In the genomic region with DNA sequence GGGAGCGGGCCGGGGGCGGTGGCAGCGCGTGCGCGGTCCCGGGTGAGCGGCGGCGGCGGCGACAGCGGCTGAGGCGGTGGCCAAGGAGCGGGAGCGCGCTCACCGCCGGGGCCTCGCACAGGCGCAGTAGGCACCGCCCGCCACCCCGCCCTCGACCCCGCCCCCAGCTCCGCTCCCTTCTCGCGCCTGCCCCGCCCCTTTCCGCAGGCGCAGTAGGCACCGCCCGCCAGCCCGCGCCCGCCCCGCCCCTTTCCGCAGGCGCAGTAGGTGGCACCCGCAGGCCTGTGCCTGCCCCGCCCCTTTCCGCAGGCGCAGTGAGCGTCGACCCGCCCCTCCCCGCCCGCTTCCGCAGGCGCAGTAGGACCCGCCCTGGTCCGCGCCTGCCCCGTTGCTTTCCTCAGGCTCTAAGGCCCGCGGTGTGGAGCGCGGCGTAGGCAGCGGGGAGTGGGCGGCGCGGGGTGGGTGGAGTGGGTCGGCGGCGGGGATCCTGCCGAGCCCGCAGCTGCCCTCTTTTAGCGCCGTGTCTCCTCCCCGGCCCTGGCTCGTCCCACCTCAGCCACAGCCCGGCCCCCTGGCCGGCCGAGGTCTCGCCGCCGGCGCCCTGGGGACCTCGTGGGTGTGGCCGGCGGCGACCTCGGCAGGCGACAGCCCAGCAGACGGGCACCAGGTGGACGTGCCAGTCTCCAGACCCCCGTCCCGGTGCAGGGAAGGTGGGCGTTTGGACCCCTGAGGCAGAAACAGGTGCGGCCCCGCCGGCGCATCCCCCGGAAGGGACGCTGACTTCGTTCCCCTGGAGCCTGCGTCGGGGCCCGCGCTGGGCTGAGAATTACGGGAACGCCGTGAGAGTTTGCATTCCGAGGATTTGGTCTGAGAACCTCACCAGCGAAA, we compare ENCODE assay signal across 8 cellular contexts. TPM values are rescaled to one million over a fixed set of nuclear protein-coding genes. Genes with fewer than 3 reads are reported as not detected.
DNase-seq lines count a peak whose midpoint lies in the region; ATAC-seq and TF ChIP-seq lines count a peak whose summit lies in the region.

Gene CAMSAP1, minus strand, starts transcription at position 101 of the 888 bp plus-strand sequence. CDS start 387 bp downstream, outside the sequence.

- H3K36me3 ChIP-seq in OCI-LY7 (ENCODE audit: insufficient read depth, low read length), result peaks cover 33% of the 10 kb centered on the region

- CTCF ChIA-PET in OCI-LY7 (lab: Charles Lee; ENCODE audit: unreplicated experiment), result interaction anchor here (0.6 to 0.7 kb wide), 4 partner anchors 48 to 511 kb away, joined by 4 to 12 read pairs (median 5); no protein-coding TSS in a partner anchor

- peak within 1 kb of the TSS; percentile 84 to 98 (median 92) for H3K4me3 Mint-ChIP-seq in IgD-negative memory B cell

- H3K9me3 ChIP-seq in OCI-LY7 (ENCODE audit: low read length) (no peaks in the 10 kb centered on the region), mononuclear cell (ENCODE audit: low read depth, low read length) (no peaks in the 10 kb centered on the region)

- H3K36me3 Mint-ChIP-seq in IgD-negative memory B cell, result peaks cover 15% of the 10 kb centered on the region

- peak; percentile 96 for DNase-seq in DMS 273 (lab: John Stamatoyannopoulos, UW; ENCODE audit: unreplicated experiment)
- peak; percentile 94 for DNase-seq in OCI-LY7 (ENCODE audit: low spot score)
- DNase-seq in activated T-cell treated with anti-CD3 and anti-CD28 coated beads for 24 hours (ENCODE audit: low read depth), result peak; percentile 94
- DNase-seq in epithelial cell of esophagus (ENCODE audit: low read depth), result peak; percentile 95
- peak; percentile 92 to 96 for DNase-seq in stimulated activated CD8-positive, alpha-beta memory T cell treated with anti-CD3 and anti-CD28 coated beads, Interleukin-2, amount 100 ng/mL, for 48 hours (ENCODE audit: low read depth in 2 of 2)

- peak within 1 kb of the TSS in 2 of 3 donors; percentile 58 to 78 for H3K27ac Mint-ChIP-seq in IgD-negative memory B cell

- no peaks in the 10 kb centered on the region for H3K9me2 ChIP-seq in OCI-LY7 (ENCODE audit: insufficient read depth, low read length)

- H4K20me1 ChIP-seq in OCI-LY7 (ENCODE audit: insufficient read depth, low read length), result peaks cover 16% of the 10 kb centered on the region; the same call in 1 of the 2 replicates

- H3K27ac ChIP-seq in OCI-LY7 (ENCODE audit: low read depth, low read length, poor library complexity, severe bottlenecking), result peak within 1 kb of the TSS; percentile 26

- no TSS peak for BruUV-seq in OCI-LY7 (replicated peaks; lab: Mats Ljungman, UMichigan)

- H3K4me1 Mint-ChIP-seq in IgD-negative memory B cell, result peaks cover 36 to 46% (median 38%) of the 10 kb centered on the region in 3 donors

- peaks cover 45% of the 10 kb centered on the region for H3K4me1 ChIP-seq in OCI-LY7 (ENCODE audit: insufficient read depth, low read length, poor library complexity, severe bottlenecking)
- peaks cover 43% of the 10 kb centered on the region for H3K4me1 ChIP-seq in mononuclear cell (ENCODE audit: insufficient read depth, low read length)

- H3K79me2 ChIP-seq in OCI-LY7 (ENCODE audit: insufficient read depth, low read depth, low read length), result peaks cover 53% of the 10 kb centered on the region

- no peaks in the 10 kb centered on the region for H3K27me3 ChIP-seq in mononuclear cell (ENCODE audit: insufficient read depth, low read length)

- peak within 1 kb of the TSS; percentile 81 for H3K4me3 ChIP-seq in OCI-LY7 (ENCODE audit: low read depth, low read length, poor library complexity, severe bottlenecking)
- H3K4me3 ChIP-seq in epithelial cell of esophagus (ENCODE audit: low read length), result peak within 1 kb of the TSS; percentile 81
- peak within 1 kb of the TSS; percentile 66 for H3K4me3 ChIP-seq in mononuclear cell (ENCODE audit: low read length)

- intact Hi-C loops in OCI-LY7 (cut with micrococcal nuclease; ENCODE audit: unreplicated experiment), result loop anchor here (5.0 kb wide), 1 partner anchor 45 kb away; no protein-coding TSS in a partner anchor

- peaks cover 0 to 3% (median 0%) of the 10 kb centered on the region in 3 donors for H3K9me3 Mint-ChIP-seq in IgD-negative memory B cell

- TF ChIP-seq CTCF in OCI-LY7 (conservative IDR thresholded peaks at IDR 0.05; ENCODE audit: low read length) (no peak), epithelial cell of esophagus (IDR thresholded peaks at IDR 0.05; ENCODE audit: insufficient read depth, low read depth, low read length, missing control alignments) (no peak)

- H3K4me2 ChIP-seq in OCI-LY7 (ENCODE audit: low read length), result peak within 1 kb of the TSS; percentile 85

- H3K27me3 Mint-ChIP-seq in IgD-negative memory B cell, result no peaks in the 10 kb centered on the region

- POLR2A ChIA-PET in OCI-LY7 (lab: Charles Lee), result interaction anchor here (0.6 to 0.8 kb wide), 3 partner anchors 55 to 132 kb away, joined by 3 to 6 read pairs (median 3); no protein-coding TSS in a partner anchor

- H2AFZ ChIP-seq in OCI-LY7 (ENCODE audit: low read length), result peak within 1 kb of the TSS; percentile 70

- peak; percentile 63 for ATAC-seq in GM21526 (IDR thresholded peaks at IDR 0.05; ENCODE audit: low FRiP score, unreplicated experiment)

RNA-seq across cellular contexts. Expression of gene CAMSAP1, which starts in this region (rescaled TPM):
- polyA plus RNA-seq in IgD-negative memory B cell, result 2.7 TPM
- total RNA-seq in OCI-LY7 (2014; rRNA removed; shearing (Covaris generic)), result 20.1 and 30.4 TPM in 2 replicates
- total RNA-seq in OCI-LY7 (2022), result 33.0 and 39.2 TPM in 2 replicates
- total RNA-seq in mononuclear cell, result 17.2 TPM

Comparison
In these comparisons a context has a peak if more than half of its experiments do, and no peak if none do; other contexts are left out.
1. Peak in every context shown above with its lines: DNase-seq, ATAC-seq, H3K4me3 ChIP-seq and H3K27ac ChIP-seq.